Comparison of ENCODE assay signal across 20 cellular contexts in the genomic region with DNA sequence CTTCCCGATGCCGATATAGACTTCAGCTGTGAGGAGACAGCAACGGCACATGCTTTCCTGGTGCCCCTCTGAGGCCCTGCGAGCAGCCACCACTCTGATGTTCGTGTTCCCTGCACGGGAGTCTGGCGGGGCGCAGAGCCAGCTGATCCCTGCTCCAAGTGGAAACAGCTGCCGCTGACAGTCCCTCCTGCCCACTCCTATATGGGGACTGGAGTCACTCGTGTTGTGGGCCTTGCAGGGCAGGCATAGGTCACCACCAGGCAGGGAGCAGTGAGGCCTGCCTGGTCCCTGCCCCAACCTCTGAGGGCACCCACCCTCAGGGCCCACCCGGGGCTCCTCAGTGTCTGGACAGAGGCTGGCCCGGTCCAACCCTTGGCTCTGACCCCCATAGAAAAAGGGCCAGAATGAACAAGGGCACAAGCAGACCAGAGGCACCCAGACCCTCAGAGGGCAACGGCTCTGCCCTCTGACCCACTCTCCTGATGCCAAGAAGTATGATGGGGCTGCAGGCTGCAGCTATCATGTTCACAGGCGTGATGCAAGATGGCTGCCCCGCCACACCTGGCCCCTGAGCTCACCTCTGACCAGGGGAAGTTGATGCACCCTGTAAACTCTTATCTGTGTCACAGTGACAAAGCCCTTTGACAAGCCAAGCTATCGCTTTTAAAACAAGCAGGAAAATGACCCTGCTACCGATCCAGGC.
DNase-seq lines count a peak whose midpoint lies in the region; ATAC-seq, FAIRE-seq and TF ChIP-seq lines count a peak whose summit lies in the region.
"Had no signal": no experiment of that assay in that cellular context is flagged by ENCODE, and none has a peak within 500 bp of the region (broad histone marks: within the 10 kb centered on the region; RNA-seq: fewer than 3 reads in every experiment).

No MANE protein-coding gene starts in this region.

- DNase-seq in BE2C (peak; percentile 36), dorsolateral prefrontal cortex (peak in 5 of 10 donors; percentile 44 to 72 (median 61)), right cardiac atrium (peak; percentile 71 to 91 (median 89)), posterior cingulate gyrus (peak in 6 of 10 donors; percentile 40 to 91 (median 52)), GF-D8 (lab: John Stamatoyannopoulos, UW) (no peak), HTR-8/SVneo (ENCODE audit: insufficient read length, low spot score) (no peak), CD1c-positive myeloid dendritic cell (ENCODE audit: extremely low spot score) (no peak), ecto neural progenitor cell (ENCODE audit: low spot score) (no peak)
- DNase-seq: activated CD4-positive, alpha-beta T cell treated with anti-CD3 and anti-CD28 coated beads for 48 hours; COR-L47; GDM1; NCI-H2029; NCI-H2227 treated with DMSO at 0.1 percent for 48 hours; NCI-H69; RPMI8226; stimulated activated CD4-positive, alpha-beta T cell treated with anti-CD3 and anti-CD28 coated beads, Interleukin-4, amount 100 ng/mL, for 24 hours; stimulated activated naive B cell treated with anti-CD40 and anti-IgM and Interleukin-4, amounts not matched to agents 10 μg/mL and 1 μg/mL and 100 μg/mL, for 72 hours; testis had no signal

- no peak for TF ChIP-seq CTCF in BE2C (IDR thresholded peaks at IDR 0.05; ENCODE audit: low read depth, low read length)
- TF ChIP-seq CTCF in dorsolateral prefrontal cortex (IDR thresholded peaks at IDR 0.05 in 54 of 56, conservative IDR thresholded peaks at IDR 0.05 in 2 of 56; ENCODE audit: low read depth in 1 of 56, partially characterized antibody in 56 of 56): no peak

- intact Hi-C loops in dorsolateral prefrontal cortex (cut with DNase I) (no loop called here), right cardiac atrium (cut with DNase I) (no loop called here), posterior cingulate gyrus (cut with DNase I) (no loop called here)

- H3K4me1 ChIP-seq in BE2C: peaks cover 17% of the 10 kb centered on the region
- H3K4me1 ChIP-seq in right cardiac atrium (ENCODE audit: control insufficient read depth, insufficient read depth, low read length): peaks cover 16% of the 10 kb centered on the region
- H3K4me1 ChIP-seq: vagina had no signal

- H3K9me3 ChIP-seq in BE2C (no peaks in the 10 kb centered on the region), right cardiac atrium (ENCODE audit: control insufficient read depth, low read length) (no peaks in the 10 kb centered on the region)
- H3K9me3 ChIP-seq: testis, vagina had no signal

- H3K27ac ChIP-seq in dorsolateral prefrontal cortex (peak overlapping the region in 58 of 59 donors; percentile 6 to 98 (median 84)), right cardiac atrium (ENCODE audit: low read length) (peak overlapping the region; percentile 80)
- H3K27ac ChIP-seq: BLaER1, testis, vagina had no signal

- peaks cover 6% of the 10 kb centered on the region; the same call in 1 of the 2 replicates for H3K36me3 ChIP-seq in BE2C

- H3K4me3 ChIP-seq in BE2C (ENCODE audit: low read depth, low read length) (no peak overlapping the region), dorsolateral prefrontal cortex (no peak overlapping the region), right cardiac atrium (ENCODE audit: low read length) (no peak overlapping the region)
- H3K4me3 ChIP-seq: BLaER1, testis, vagina had no signal

- no peak for FAIRE-seq in HTR-8/SVneo (lab: Jason Lieb, UNC)

- no peaks in the 10 kb centered on the region for H3K27me3 ChIP-seq in BE2C
- H3K27me3 ChIP-seq in dorsolateral prefrontal cortex: no peaks in the 10 kb centered on the region
- H3K27me3 ChIP-seq in right cardiac atrium (ENCODE audit: control insufficient read depth, insufficient read depth): no peaks in the 10 kb centered on the region
- H3K27me3 ChIP-seq: BLaER1, testis, vagina had no signal

- peak; percentile 57 to 73 for ATAC-seq in right cardiac atrium
- ATAC-seq: stimulated activated naive B cell treated with anti-CD40 and anti-IgM and Interleukin-4, amounts not matched to agents 10 μg/mL and 1 μg/mL and 100 μg/mL, for 72 hours had no signal

- WGBS in right cardiac atrium: 62% methylated on average over 17 of the region's 17 CpGs

Comparison
In these comparisons a context has a peak if more than half of its experiments do, and no peak if none do; other contexts are left out.
1. DNase-seq: peak in BE2C (single experiment), right cardiac atrium (3 of 3) and posterior cingulate gyrus (6 of 10); none in GF-D8 (single experiment), HTR-8/SVneo (single experiment), CD1c-positive myeloid dendritic cell (single experiment) and ecto neural progenitor cell (single experiment).